Comparison of ENCODE assay signal across 31 cellular contexts in the genomic region with DNA sequence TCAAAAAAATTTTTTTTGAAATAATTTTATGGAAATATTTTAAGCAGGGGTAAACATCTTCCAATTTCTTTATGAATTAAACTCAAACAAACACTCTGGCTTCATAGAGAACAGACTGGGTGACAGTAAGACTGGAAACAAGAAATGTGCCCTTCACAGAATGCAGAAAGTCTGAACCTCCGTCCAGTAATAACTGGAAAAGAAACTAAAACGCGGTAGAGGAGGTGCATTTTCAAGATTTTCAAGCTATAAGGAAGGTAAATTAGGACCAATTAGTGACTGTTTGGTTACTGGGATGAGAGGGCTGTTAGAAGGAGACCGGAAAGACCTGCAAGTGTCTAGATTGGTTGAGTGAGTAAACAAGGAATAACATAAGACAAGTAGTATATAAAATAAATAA.
DNase-seq lines count a peak whose midpoint lies in the region; ATAC-seq and TF ChIP-seq lines count a peak whose summit lies in the region.
"Had no signal": no experiment of that assay in that cellular context is flagged by ENCODE, and none has a peak within 500 bp of the region (broad histone marks: within the 10 kb centered on the region; RNA-seq: fewer than 3 reads in every experiment).

No MANE protein-coding gene starts in this region.

- no peak for DNase-seq in T-cell
- no peak for DNase-seq in breast epithelium (ENCODE audit: low spot score in 2 of 2)
- no peak for DNase-seq in NCI-H187 treated with DMSO at 0.1 percent for 48 hours (lab: John Stamatoyannopoulos, UW)
- no peak for DNase-seq in NAMALWA (ENCODE audit: low spot score)
- DNase-seq: activated CD4-positive, alpha-beta T cell treated with anti-CD3 and anti-CD28 coated beads for 1 hour; activated CD8-positive, alpha-beta memory T cell treated with anti-CD3 and anti-CD28 coated beads for 24 hours; activated naive CD4-positive, alpha-beta T cell treated with anti-CD3 and anti-CD28 coated beads, Interleukin-2, amount 50 U/mL, for 16 hours; activated T-cell treated with anti-CD3 and anti-CD28 coated beads, Interleukin-2, amount 50 U/mL, for 4 hours; AML-193; aorta; CD8-positive, alpha-beta memory T cell; DMS79; effector CD4-positive, alpha-beta T cell; erythroblast; foreskin melanocyte; hippocampal formation; mucosa of descending colon; NCI-H146; NCI-H69; SHP77; stimulated activated CD4-positive, alpha-beta T cell treated with anti-CD3 and anti-CD28 coated beads, Interleukin-2, amount 100 ng/mL, for 48 hours; stomach; trophoblast cell had no signal

- H3K27me3 Mint-ChIP-seq in T-cell, result no peaks in the 10 kb centered on the region
- H3K27me3 Mint-ChIP-seq: CD8-positive, alpha-beta memory T cell; IgD-negative memory B cell; progenitor cell of endocrine pancreas had no signal

- no peaks in the 10 kb centered on the region for H3K36me3 ChIP-seq in breast epithelium
- H3K36me3 ChIP-seq: neural progenitor cell, stomach had no signal

- no peaks in the 10 kb centered on the region for H3K27me3 ChIP-seq in breast epithelium
- H3K27me3 ChIP-seq: neural progenitor cell, stomach had no signal

- H3K9me3 Mint-ChIP-seq in T-cell, result no peaks in the 10 kb centered on the region
- H3K9me3 Mint-ChIP-seq: CD8-positive, alpha-beta memory T cell; GM23338; IgD-negative memory B cell; neural progenitor cell had no signal

- H3K4me3 Mint-ChIP-seq in T-cell, result no peak overlapping the region
- H3K4me3 Mint-ChIP-seq: activated T-cell treated with anti-CD3 and anti-CD28 coated beads, Interleukin-2, amount 50 U/mL, for 4 hours; CD8-positive, alpha-beta memory T cell; GM23338; IgD-negative memory B cell; neural progenitor cell had no signal

- no peaks in the 10 kb centered on the region for H3K9me3 ChIP-seq in breast epithelium
- H3K9me3 ChIP-seq: mucosa of descending colon, stomach had no signal

- H3K4me3 ChIP-seq in breast epithelium, result no peak overlapping the region
- H3K4me3 ChIP-seq: GM23338, mucosa of descending colon, neural progenitor cell, skin epidermis, stomach had no signal

- intact Hi-C loops in breast epithelium (cut with DNase I; ENCODE audit: low total_unique reads), result no loop called here

- no peak for TF ChIP-seq POLR2A in breast epithelium (IDR thresholded peaks at IDR 0.05)

- TF ChIP-seq CTCF in breast epithelium (IDR thresholded peaks at IDR 0.05), result no peak

- peaks cover 11% of the 10 kb centered on the region for H3K36me3 Mint-ChIP-seq in T-cell

- CTCF ChIA-PET in T-cell (lab: Charles Lee), result no interaction called here

- H3K27ac Mint-ChIP-seq in T-cell, result no peak overlapping the region
- H3K27ac Mint-ChIP-seq: CD8-positive, alpha-beta memory T cell; GM23338; IgD-negative memory B cell; neural progenitor cell; progenitor cell of endocrine pancreas had no signal

- peak; percentile 83 for ATAC-seq in GM19035 (IDR thresholded peaks at IDR 0.05; ENCODE audit: unreplicated experiment)
- ATAC-seq in GM21723 (IDR thresholded peaks at IDR 0.05; ENCODE audit: unreplicated experiment), result peak; percentile 70
- peak; percentile 56 for ATAC-seq in HG03354 (IDR thresholded peaks at IDR 0.05; ENCODE audit: poor library complexity, severe bottlenecking, unreplicated experiment)
- no peak for ATAC-seq in T-cell (replicated peaks in 1 of 4)
- ATAC-seq: activated T-cell treated with anti-CD3 and anti-CD28 coated beads, Interleukin-2, amount 50 U/mL, for 4 hours; GM23338; mucosa of descending colon had no signal

- H3K4me1 ChIP-seq in breast epithelium, result no peaks in the 10 kb centered on the region
- H3K4me1 ChIP-seq: stomach had no signal

- H3K4me1 Mint-ChIP-seq in T-cell, result no peaks in the 10 kb centered on the region
- H3K4me1 Mint-ChIP-seq: CD8-positive, alpha-beta memory T cell; neural progenitor cell had no signal

- H3K27ac ChIP-seq in breast epithelium, result no peak overlapping the region
- H3K27ac ChIP-seq: neural progenitor cell, skin epidermis, stomach had no signal

- POLR2A ChIA-PET in T-cell (lab: Charles Lee), result no interaction called here

Comparison
In these comparisons a context has a peak if more than half of its experiments do, and no peak if none do; other contexts are left out.
1. ATAC-seq: peak in GM19035 (single experiment), GM21723 (single experiment) and HG03354 (single experiment); none in T-cell (0 of 4).